Comparison of ENCODE assay signal across 18 cellular contexts in genomic region chr3:26989042-26989441, GRCh38.
"Had no signal": no experiment of that assay in that cellular context is flagged by ENCODE, and none has a peak within 500 bp of the region (broad histone marks: within the 10 kb centered on the region; RNA-seq: fewer than 3 reads in every experiment).

No MANE protein-coding gene starts in this region.

- H3K4me3 ChIP-seq: gastrocnemius medialis, left ventricle myocardium inferior, right atrium auricular region, thyroid gland had no signal

- H3K27me3 ChIP-seq: gastrocnemius medialis, right atrium auricular region, thyroid gland had no signal

- H3K27ac ChIP-seq: gastrocnemius medialis, left ventricle myocardium inferior, right atrium auricular region, thyroid gland, WERI-Rb-1 had no signal

- H3K4me1 ChIP-seq: gastrocnemius medialis, left ventricle myocardium inferior, right atrium auricular region had no signal

- ATAC-seq: activated T-cell treated with anti-CD3 and anti-CD28 coated beads, Interleukin-2, amount 50 U/mL, for 72 hours; esophagus mucosa; gastrocnemius medialis had no signal

- DNase-seq: activated CD4-positive, alpha-beta T cell treated with anti-CD3 and anti-CD28 coated beads for 1 hour; activated CD8-positive, alpha-beta memory T cell treated with anti-CD3 and anti-CD28 coated beads for 24 hours; activated effector memory CD4-positive, alpha-beta T cell treated with anti-CD3 and anti-CD28 coated beads, Interleukin-2, amount 50 U/mL, for 16 hours; activated T-cell treated with anti-CD3 and anti-CD28 coated beads, Interleukin-2, amount 50 U/mL, for 72 hours; effector CD8-positive, alpha-beta T cell; gastrocnemius medialis; head of caudate nucleus; left ventricle myocardium inferior; occipital lobe; posterior cingulate gyrus; stimulated activated CD4-positive, alpha-beta T cell treated with anti-CD3 and anti-CD28 coated beads, Interleukin-12 subunit alpha, Interleukin-12 subunit beta, amount 100 ng/mL, for 4 hours; stimulated activated CD4-positive, alpha-beta T cell treated with anti-CD3 and anti-CD28 coated beads, Interleukin-1b, Interleukin-23, amount 100 ng/mL, for 48 hours; stimulated activated CD8-positive, alpha-beta memory T cell treated with anti-CD3 and anti-CD28 coated beads, Interleukin-4, amount 100 ng/mL, for 48 hours; stimulated activated naive CD4-positive, alpha-beta T cell treated with Interleukin-2 at 50 U/mL for 16 hours; WERI-Rb-1 had no signal

- H3K36me3 ChIP-seq: gastrocnemius medialis, left ventricle myocardium inferior, right atrium auricular region, thyroid gland, WERI-Rb-1 had no signal

- H3K9me3 ChIP-seq: gastrocnemius medialis, right atrium auricular region, thyroid gland had no signal
